Comparison of ENCODE assay signal across 10 cellular contexts in the genomic region with DNA sequence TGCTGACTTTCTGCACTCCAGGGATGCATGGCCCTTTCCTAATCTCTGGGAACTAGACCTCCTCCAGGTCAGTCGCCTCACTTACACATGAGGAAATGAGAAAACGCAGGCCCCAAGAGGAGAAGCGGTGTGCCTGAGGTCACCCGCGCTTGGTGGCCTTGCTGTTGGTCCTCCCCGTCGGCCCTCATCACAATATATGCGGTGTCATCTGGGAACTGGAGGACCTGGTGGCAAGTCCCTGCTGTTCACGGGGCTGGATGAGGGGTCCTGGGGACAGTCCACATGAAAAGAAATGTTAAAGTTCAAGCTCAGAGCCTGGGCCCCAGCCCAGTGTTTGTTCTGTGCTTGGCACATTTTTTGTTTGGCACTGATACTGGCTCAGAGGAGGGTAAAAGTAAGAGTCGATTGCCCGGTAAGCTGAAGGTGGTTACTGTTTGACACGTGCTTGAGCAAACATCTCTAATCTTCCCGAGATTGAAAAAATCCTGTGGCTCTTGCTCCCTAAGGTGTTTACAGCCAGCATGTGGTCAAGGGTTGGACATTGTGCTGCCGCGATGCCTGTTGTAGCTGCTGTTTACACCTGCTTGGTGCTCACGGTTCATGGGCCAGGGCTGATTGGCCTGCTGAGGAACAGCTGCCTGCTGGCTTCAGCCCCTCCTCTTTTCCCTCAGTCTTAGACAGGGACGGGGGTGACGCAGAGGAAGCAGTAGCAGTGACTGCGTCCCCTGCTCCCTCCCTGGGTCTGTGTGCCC. TPM values are rescaled to one million over a fixed set of nuclear protein-coding genes. Genes with fewer than 3 reads are reported as not detected.
DNase-seq lines count a peak whose midpoint lies in the region; ATAC-seq and TF ChIP-seq lines count a peak whose summit lies in the region.
"Had no signal": no experiment of that assay in that cellular context is flagged by ENCODE, and none has a peak within 500 bp of the region (broad histone marks: within the 10 kb centered on the region; RNA-seq: fewer than 3 reads in every experiment).

No MANE protein-coding gene starts in this region.

- intact Hi-C loops in Calu3 (cut with micrococcal nuclease; ENCODE audit: unreplicated experiment), result no loop called here

- peaks cover 25% of the 10 kb centered on the region for H3K36me3 Mint-ChIP-seq in Calu3 (ENCODE audit: insufficient read depth, unreplicated experiment)
- peaks cover 6 to 14% of the 10 kb centered on the region in 2 donors for H3K36me3 Mint-ChIP-seq in naive B cell
- H3K36me3 Mint-ChIP-seq in chondrocyte (ENCODE audit: low read depth), result no peaks in the 10 kb centered on the region

- H3K4me1 Mint-ChIP-seq in Calu3 (ENCODE audit: low read depth, unreplicated experiment), result peaks cover 45% of the 10 kb centered on the region
- H3K4me1 Mint-ChIP-seq in naive B cell, result peaks cover 64 to 90% (median 88%) of the 10 kb centered on the region in 3 donors
- peaks cover 5% of the 10 kb centered on the region for H3K4me1 Mint-ChIP-seq in chondrocyte (ENCODE audit: low read depth)

- H3K27me3 Mint-ChIP-seq in Calu3 (ENCODE audit: unreplicated experiment) (no peaks in the 10 kb centered on the region), naive B cell (no peaks in the 10 kb centered on the region), chondrocyte (ENCODE audit: low read depth) (no peaks in the 10 kb centered on the region)

- no TSS peak for BruUV-seq in Calu3 (replicated peaks; lab: Mats Ljungman, UMichigan)

- H3K9me3 Mint-ChIP-seq in Calu3 (ENCODE audit: low read depth, unreplicated experiment) (no peaks in the 10 kb centered on the region), naive B cell (peaks cover 0 to 6% (median 4%) of the 10 kb centered on the region in 7 donors), chondrocyte (ENCODE audit: low read depth) (peaks cover 5% of the 10 kb centered on the region)

- DNase-seq in Calu3 (peak; percentile 56), NCI-H2029 treated with DMSO at 0.1 percent for 48 hours (lab: John Stamatoyannopoulos, UW) (peak; percentile 44), naive B cell (no peak), chondrocyte (ENCODE audit: low spot score) (no peak), NOMO-1 treated with DMSO at 0.1 percent for 48 hours (lab: John Stamatoyannopoulos, UW; ENCODE audit: unreplicated experiment) (no peak)
- DNase-seq: activated CD4-positive, CD25-positive, alpha-beta regulatory T cell treated with anti-CD3 and anti-CD28 coated beads, Interleukin-2, amount 50 U/mL, for 72 hours; NCI-H187 treated with DMSO at 0.1 percent for 48 hours had no signal

- ATAC-seq in esophagus mucosa (peak; percentile 39), naive B cell (ENCODE audit: low read depth in 2 of 2) (no peak), HG03378 (IDR thresholded peaks at IDR 0.05; ENCODE audit: unreplicated experiment) (no peak), HG02938 (IDR thresholded peaks at IDR 0.05; ENCODE audit: unreplicated experiment) (no peak)

- H3K4me3 Mint-ChIP-seq in Calu3 (ENCODE audit: low read depth, unreplicated experiment), result peak overlapping the region; percentile 10
- H3K4me3 Mint-ChIP-seq in naive B cell, result peak overlapping the region in 5 of 8 donors; percentile 16 to 75 (median 54)
- H3K4me3 Mint-ChIP-seq in chondrocyte (ENCODE audit: unreplicated experiment), result no peak overlapping the region

- TF ChIP-seq CTCF in Calu3 (IDR thresholded peaks at IDR 0.05; ENCODE audit: unreplicated experiment) (no peak), chondrocyte (IDR thresholded peaks at IDR 0.05) (no peak)

- H3K27ac Mint-ChIP-seq in Calu3 (ENCODE audit: unreplicated experiment) (peak overlapping the region; percentile 79), naive B cell (peak overlapping the region in 3 of 6 donors; percentile 11 to 27 (median 20)), chondrocyte (ENCODE audit: unreplicated experiment) (no peak overlapping the region)

- CTCF ChIA-PET in Calu3 (lab: Charles Lee), result no interaction called here

RNA-seq across cellular contexts. Expression of a gene that starts 5.2 kb away (rescaled TPM):
- total RNA-seq in Calu3 (2022) (21.9 and 24.6 TPM in 2 replicates), esophagus mucosa (6.3 TPM), chondrocyte (6.6 to 10.2 TPM (median 7.4 TPM) in 3 replicates)
- 10 to 100 TPM; 35.7 to 63.4 (median 53.9) TPM for polyA plus RNA-seq in naive B cell (ENCODE audit: low read depth in 6 of 6)

Comparison
In these comparisons a context has a peak if more than half of its experiments do, and no peak if none do; other contexts are left out.
1. DNase-seq: peak in Calu3 (single experiment) and NCI-H2029 treated with DMSO at 0.1 percent for 48 hours (single experiment); none in naive B cell (single experiment), chondrocyte (single experiment) and NOMO-1 treated with DMSO at 0.1 percent for 48 hours (single experiment).